11 cellular contexts compared by ENCODE assay signal in the genomic region with DNA sequence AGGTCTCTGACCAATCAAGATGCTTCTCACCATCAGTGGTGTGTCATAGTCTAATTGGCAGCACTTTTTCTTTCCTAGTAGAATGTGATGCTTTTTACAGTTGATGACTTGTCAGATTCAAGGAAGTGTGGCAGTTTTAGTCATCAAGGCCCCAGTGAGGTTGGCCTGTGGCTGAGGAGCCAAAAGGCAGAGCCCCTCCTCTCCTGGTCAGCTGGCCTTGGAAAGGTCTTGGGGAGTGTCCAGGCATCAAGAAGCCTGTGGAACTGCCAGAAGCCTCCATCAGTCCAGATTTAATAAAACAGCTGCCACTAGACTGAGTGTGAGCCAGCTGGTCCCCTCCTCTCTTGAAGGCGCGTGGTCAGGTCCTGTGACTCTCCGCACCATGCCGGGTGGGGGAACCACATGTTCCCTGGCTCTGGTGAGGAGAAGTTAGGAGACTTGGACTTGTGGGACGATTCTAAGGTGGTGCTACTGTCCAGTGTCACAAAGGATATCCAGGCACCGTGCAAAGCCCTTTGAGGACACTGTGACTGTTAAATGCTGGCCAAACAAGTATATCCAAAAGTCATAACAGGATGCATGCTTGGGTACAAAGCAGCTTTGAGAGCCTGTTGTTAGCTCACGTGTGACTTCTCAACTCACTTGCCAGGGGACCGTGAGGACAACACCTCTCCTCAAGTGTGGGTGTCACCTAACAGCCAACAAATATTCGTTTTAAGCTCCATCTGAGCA. TPM values are rescaled to one million over a fixed set of nuclear protein-coding genes. Genes with fewer than 3 reads are reported as not detected.
A peak's percentile ranks its signal among the peaks of the same experiment; 100 is the strongest.
DNase-seq lines count a peak whose midpoint lies in the region; ATAC-seq and TF ChIP-seq lines count a peak whose summit lies in the region.
"Had no signal": no experiment of that assay in that cellular context is flagged by ENCODE, and none has a peak within 500 bp of the region (broad histone marks: within the 10 kb centered on the region; RNA-seq: fewer than 3 reads in every experiment).

No MANE protein-coding gene starts in this region.

- peaks cover 5% of the 10 kb centered on the region for H3K27me3 ChIP-seq in foreskin keratinocyte

- ATAC-seq in foreskin keratinocyte: peak; percentile 57

- DNase-seq in Ammon's horn (ENCODE audit: low spot score): peak; percentile 65
- peak; percentile 65 for DNase-seq in RWPE1 (ENCODE audit: low spot score)
- DNase-seq in foreskin keratinocyte: peak; percentile 66 to 80
- peak; percentile 64 for DNase-seq in pons (ENCODE audit: low spot score)
- DNase-seq in NCI-H1436 treated with DMSO at 0.1 percent for 48 hours (lab: John Stamatoyannopoulos, UW): no peak
- DNase-seq in HPDE6-E6E7 (ENCODE audit: extremely low spot score): no peak
- DNase-seq in islet precursor cell: no peak
- no peak for DNase-seq in foreskin melanocyte
- DNase-seq: activated T-cell treated with anti-CD3 and anti-CD28 coated beads, Interleukin-2, amount 50 U/mL, for 72 hours; stimulated activated CD8-positive, alpha-beta memory T cell treated with anti-CD3 and anti-CD28 coated beads, Interleukin-4, amount 100 ng/mL, for 48 hours had no signal

- POLR2A ChIA-PET in RWPE1 (lab: Yijun Ruan, JAX; ENCODE audit: low non-redundant PET): no interaction called here

- H3K27ac ChIP-seq in RWPE1 (peak overlapping the region; percentile 46), foreskin keratinocyte (no peak overlapping the region)
- H3K27ac ChIP-seq: KMS-11 had no signal

- CTCF ChIA-PET in RWPE1 (lab: Yijun Ruan, JAX): interaction anchor here (1.4 kb wide), 1 partner anchor 163 kb away, joined by 3 read pairs; no protein-coding TSS in a partner anchor

- peaks cover 14% of the 10 kb centered on the region for H3K4me1 ChIP-seq in foreskin keratinocyte

- no peak for TF ChIP-seq CTCF in RWPE1 (conservative IDR thresholded peaks at IDR 0.05; ENCODE audit: low read depth)
- no peak for TF ChIP-seq CTCF in foreskin keratinocyte (conservative IDR thresholded peaks at IDR 0.05)

RNA-seq across cellular contexts. Expression of a gene that starts 6.1 kb away (rescaled TPM):
- total RNA-seq in foreskin keratinocyte: 0.32 and 0.37 TPM in 2 replicates
- 0.36 and 0.38 TPM in 2 replicates for polyA plus RNA-seq in foreskin keratinocyte
- total RNA-seq: activated T-cell treated with anti-CD3 and anti-CD28 coated beads, Interleukin-2, amount 50 U/mL, for 72 hours had no signal

Comparison
In these comparisons a context has a peak if more than half of its experiments do, and no peak if none do; other contexts are left out.
1. DNase-seq: peak in Ammon's horn (single experiment), RWPE1 (single experiment), foreskin keratinocyte (2 of 2) and pons (single experiment); none in NCI-H1436 treated with DMSO at 0.1 percent for 48 hours (single experiment), HPDE6-E6E7 (single experiment), islet precursor cell (single experiment) and foreskin melanocyte (single experiment).